9 cellular contexts compared by ENCODE assay signal in the genomic region with DNA sequence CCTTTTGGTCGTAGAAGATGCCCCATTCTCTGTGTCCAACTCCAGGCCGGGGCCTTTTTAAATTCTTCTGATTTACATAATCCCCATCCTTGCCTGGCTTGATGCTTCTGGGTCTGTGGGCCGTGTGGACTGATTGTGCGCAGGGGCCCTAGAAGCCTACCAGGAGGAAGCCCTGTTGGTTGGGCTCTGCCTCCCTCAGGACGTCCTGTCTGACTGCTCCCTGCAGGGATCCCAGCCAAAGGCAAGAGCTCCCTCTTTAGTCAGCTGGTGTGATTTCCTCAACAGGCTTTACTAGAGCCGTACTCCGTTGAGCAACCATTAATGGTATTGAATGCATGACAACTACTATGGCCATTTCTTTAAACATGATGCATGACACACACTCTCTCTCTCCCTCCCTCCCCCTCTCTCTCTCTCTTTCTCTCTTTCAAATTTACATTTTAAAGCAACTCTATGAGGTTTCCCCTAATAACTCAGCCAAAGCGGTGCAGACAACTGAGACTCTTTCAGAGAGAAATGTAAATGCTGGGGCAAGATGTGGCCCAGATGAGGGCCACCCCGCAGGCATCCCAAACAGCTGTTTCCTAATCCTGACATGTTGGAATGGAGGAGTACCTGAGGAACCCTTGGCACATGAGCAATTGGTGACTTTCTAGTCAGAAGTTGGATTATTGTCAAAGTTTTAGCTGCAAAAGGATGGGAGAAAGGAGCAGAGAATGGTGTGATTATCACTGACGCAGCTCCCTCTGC.
DNase-seq lines count a peak whose midpoint lies in the region; ATAC-seq and TF ChIP-seq lines count a peak whose summit lies in the region.
"Had no signal": no experiment of that assay in that cellular context is flagged by ENCODE, and none has a peak within 500 bp of the region (broad histone marks: within the 10 kb centered on the region; RNA-seq: fewer than 3 reads in every experiment).

No MANE protein-coding gene starts in this region.

- H3K27me3 Mint-ChIP-seq in activated T-helper 17 cell treated with anti-CD3 and anti-CD28 coated beads, Interleukin-2, amount 50 U/mL, for 72 hours = peaks cover 11% of the 10 kb centered on the region

- WGBS in lower leg skin, 2 donors = 60 to 62% methylated on average over 10 of the region's 10 CpGs

- no peaks in the 10 kb centered on the region for H3K9me3 ChIP-seq in Peyer's patch

- no peaks in the 10 kb centered on the region for H3K9me3 Mint-ChIP-seq in activated T-helper 17 cell treated with anti-CD3 and anti-CD28 coated beads, Interleukin-2, amount 50 U/mL, for 72 hours
- H3K9me3 Mint-ChIP-seq: T-helper 1 cell treated with Interleukin-12 subunit alpha and Interleukin-12 subunit beta and Interleukin-4 antibody, amounts not matched to agents 30 μg/mL and 1 μg/mL, for 36 hours had no signal

- ATAC-seq in GM21576 (IDR thresholded peaks at IDR 0.05; ENCODE audit: unreplicated experiment) = no peak
- no peak for ATAC-seq in activated T-helper 17 cell treated with anti-CD3 and anti-CD28 coated beads, Interleukin-2, amount 50 U/mL, for 72 hours (replicated peaks)
- ATAC-seq in GM19463 (IDR thresholded peaks at IDR 0.05; ENCODE audit: unreplicated experiment) = no peak

- no peaks in the 10 kb centered on the region for H3K27me3 ChIP-seq in Peyer's patch

- no peaks in the 10 kb centered on the region for H3K4me1 ChIP-seq in Peyer's patch

- H3K36me3 Mint-ChIP-seq in activated T-helper 17 cell treated with anti-CD3 and anti-CD28 coated beads, Interleukin-2, amount 50 U/mL, for 72 hours (ENCODE audit: low read depth) = no peaks in the 10 kb centered on the region

- no peak for TF ChIP-seq CTCF in lower leg skin (IDR thresholded peaks at IDR 0.05)
- peak in 3 of 6 experiments; percentile 35 to 39 (median 37) for TF ChIP-seq CTCF in Peyer's patch (IDR thresholded peaks at IDR 0.05)

- no peak overlapping the region for H3K27ac Mint-ChIP-seq in activated T-helper 17 cell treated with anti-CD3 and anti-CD28 coated beads, Interleukin-2, amount 50 U/mL, for 72 hours
- H3K27ac Mint-ChIP-seq: T-helper 1 cell treated with Interleukin-12 subunit alpha and Interleukin-12 subunit beta and Interleukin-4 antibody, amounts not matched to agents 30 μg/mL and 1 μg/mL, for 36 hours had no signal

- no peak overlapping the region for H3K4me3 Mint-ChIP-seq in activated T-helper 17 cell treated with anti-CD3 and anti-CD28 coated beads, Interleukin-2, amount 50 U/mL, for 72 hours
- H3K4me3 Mint-ChIP-seq: T-helper 1 cell treated with Interleukin-12 subunit alpha and Interleukin-12 subunit beta and Interleukin-4 antibody, amounts not matched to agents 30 μg/mL and 1 μg/mL, for 36 hours had no signal

- no peaks in the 10 kb centered on the region for H3K4me1 Mint-ChIP-seq in activated T-helper 17 cell treated with anti-CD3 and anti-CD28 coated beads, Interleukin-2, amount 50 U/mL, for 72 hours

- TF ChIP-seq POLR2A in lower leg skin (IDR thresholded peaks at IDR 0.05) (no peak), Peyer's patch (IDR thresholded peaks at IDR 0.05) (no peak)

- intact Hi-C loops in lower leg skin (cut with DNase I; ENCODE audit: low total_unique reads) = no loop called here

- peak; percentile 60 for DNase-seq in D341Med (ENCODE audit: low spot score)
- DNase-seq in HuH-7.5 (ENCODE audit: low spot score) = peak; percentile 31
- peak; percentile 53 for DNase-seq in dermis blood vessel endothelial cell
- peak; percentile 17 to 50 for DNase-seq in lower leg skin (ENCODE audit: low spot score in 2 of 2)
- DNase-seq in Peyer's patch = no peak

- H3K27ac ChIP-seq in Peyer's patch = no peak overlapping the region

- H3K36me3 ChIP-seq in Peyer's patch = no peaks in the 10 kb centered on the region

- no peak overlapping the region for H3K4me3 ChIP-seq in lower leg skin (ENCODE audit: low read depth, poor library complexity, severe bottlenecking)
- H3K4me3 ChIP-seq in Peyer's patch = no peak overlapping the region

Comparison
In these comparisons a context has a peak if more than half of its experiments do, and no peak if none do; other contexts are left out.
1. DNase-seq: peak in D341Med (single experiment), HuH-7.5 (single experiment), dermis blood vessel endothelial cell (single experiment) and lower leg skin (2 of 2); none in Peyer's patch (0 of 3).